In genomic region chr10:53491774-53492173, GRCh38 we compare ENCODE assay signal across 18 cellular contexts.
DNase-seq lines count a peak whose midpoint lies in the region; ATAC-seq and TF ChIP-seq lines count a peak whose summit lies in the region.
"Had no signal": no experiment of that assay in that cellular context is flagged by ENCODE, and none has a peak within 500 bp of the region (broad histone marks: within the 10 kb centered on the region; RNA-seq: fewer than 3 reads in every experiment).

No MANE protein-coding gene starts in this region.

- H2BK20ac ChIP-seq in H9 (ENCODE audit: low read depth, low read length, poor library complexity, severe bottlenecking), result no peak overlapping the region

- no peaks in the 10 kb centered on the region for H3K79me2 ChIP-seq in H9 (ENCODE audit: insufficient read depth, low read length)

- H3K4me3 Mint-ChIP-seq in H9 (no peak overlapping the region), endodermal cell (no peak overlapping the region)
- no peak overlapping the region for H3K4me3 Mint-ChIP-seq in CD4-positive, alpha-beta memory T cell
- no peak overlapping the region for H3K4me3 Mint-ChIP-seq in activated CD8-positive, alpha-beta T cell treated with anti-CD3 and anti-CD28 coated beads, Interleukin-2, amount 10 ng/mL, durations not matched to agents 7 days and 5 days
- H3K4me3 Mint-ChIP-seq: B cell, IgD-negative memory B cell had no signal

- no peak overlapping the region; the same call in 1 of the 2 replicates for H3K4ac ChIP-seq in H9 (ENCODE audit: low read depth, low read length)

- no peak overlapping the region for H3K56ac ChIP-seq in H9 (ENCODE audit: insufficient read length, low read depth, low read length)

- WGBS in H9 (ENCODE audit: extremely low coverage, insufficient read length, low lambda C conversion rate), result no CpG with 5 or more reads among the region's 2 CpGs
- 98 to 100% methylated on average over 2 of the region's 2 CpGs for WGBS in endodermal cell (ENCODE audit: insufficient coverage in 1 of 2, insufficient read length in 1 of 2), 2 experiments

- DNase-seq in H9 (no peak), NCI-H748 (lab: John Stamatoyannopoulos, UW; ENCODE audit: unreplicated experiment) (peak; percentile 10), endodermal cell (no peak), retina (peak; percentile 17)
- DNase-seq in CD4-positive, alpha-beta memory T cell, result no peak
- no peak for DNase-seq in activated CD8-positive, alpha-beta T cell treated with anti-CD3 and anti-CD28 coated beads, Interleukin-2, amount 10 ng/mL, durations not matched to agents 7 days and 5 days
- DNase-seq: DMS79, NCI-H1105, NCI-H1694, NCI-H2107, NCI-H82, SIG-M5, T-helper 1 cell had no signal

- no peaks in the 10 kb centered on the region for H3K79me1 ChIP-seq in H9 (ENCODE audit: insufficient read depth, low read depth, low read length, poor library complexity, severe bottlenecking)

- H3K9ac ChIP-seq in H9 (ENCODE audit: extremely low read depth, insufficient read length, low read length) (no peak overlapping the region), endodermal cell (ENCODE audit: extremely low read depth, low read length, poor library complexity, severe bottlenecking) (no peak overlapping the region)

- TF ChIP-seq CTCF in H9 (conservative IDR thresholded peaks at IDR 0.05) (no peak), endodermal cell (conservative IDR thresholded peaks at IDR 0.05) (no peak)

- H2AK5ac ChIP-seq in H9 (ENCODE audit: insufficient read length, low read length), result no peak overlapping the region

- no peak for ATAC-seq in HG03135 (IDR thresholded peaks at IDR 0.05; ENCODE audit: unreplicated experiment)
- no peak for ATAC-seq in activated CD8-positive, alpha-beta T cell treated with anti-CD3 and anti-CD28 coated beads, Interleukin-2, amount 10 ng/mL, durations not matched to agents 7 days and 5 days
- ATAC-seq: Panc1 had no signal

- no peaks in the 10 kb centered on the region for H4K20me1 ChIP-seq in H9 (ENCODE audit: control insufficient read depth, insufficient read depth, insufficient read length)

- H3K23me2 ChIP-seq in H9 (ENCODE audit: insufficient read length, low read depth, low read length, poor library complexity, severe bottlenecking), result no peaks in the 10 kb centered on the region

- H3K4me1 Mint-ChIP-seq in H9 (peaks cover 25 to 29% of the 10 kb centered on the region in 2 experiments), endodermal cell (peaks cover 12% of the 10 kb centered on the region)
- no peaks in the 10 kb centered on the region for H3K4me1 Mint-ChIP-seq in CD4-positive, alpha-beta memory T cell
- no peaks in the 10 kb centered on the region for H3K4me1 Mint-ChIP-seq in activated CD8-positive, alpha-beta T cell treated with anti-CD3 and anti-CD28 coated beads, Interleukin-2, amount 10 ng/mL, durations not matched to agents 7 days and 5 days (ENCODE audit: low read depth)
- H3K4me1 Mint-ChIP-seq: B cell, IgD-negative memory B cell had no signal

- H4K91ac ChIP-seq in H9 (ENCODE audit: insufficient read length, low read depth, low read length), result no peak overlapping the region

- H3K27ac Mint-ChIP-seq in H9, result peak overlapping the region; percentile 1 to 5 (median 5); a peak in 3 of 7 replicates
- no peak overlapping the region for H3K27ac Mint-ChIP-seq in endodermal cell
- H3K27ac Mint-ChIP-seq in CD4-positive, alpha-beta memory T cell, result no peak overlapping the region
- no peak overlapping the region for H3K27ac Mint-ChIP-seq in activated CD8-positive, alpha-beta T cell treated with anti-CD3 and anti-CD28 coated beads, Interleukin-2, amount 10 ng/mL, durations not matched to agents 7 days and 5 days
- H3K27ac Mint-ChIP-seq: B cell, IgD-negative memory B cell had no signal

- no peak overlapping the region for H3T11ph ChIP-seq in H9 (ENCODE audit: low read length)

- H3K9me3 ChIP-seq in H9 (ENCODE audit: control insufficient read depth, low read depth, low read length) (peaks cover 8% of the 10 kb centered on the region), endodermal cell (ENCODE audit: control insufficient read depth, low read length) (peaks cover 43% of the 10 kb centered on the region)
- H3K9me3 ChIP-seq in CD4-positive, alpha-beta memory T cell (ENCODE audit: control insufficient read depth in 1 of 2, low read length in 2 of 2), result no peaks in the 10 kb centered on the region
- H3K9me3 ChIP-seq: HAP-1 had no signal

- no peak overlapping the region for H4K5ac ChIP-seq in H9 (ENCODE audit: insufficient read length, low read depth, low read length)

- intact Hi-C loops in CD4-positive, alpha-beta memory T cell (cut with micrococcal nuclease), result no loop called here

- no peak overlapping the region for H3K23ac ChIP-seq in H9 (ENCODE audit: insufficient read length, low read depth, low read length)

- H3K14ac ChIP-seq in H9 (ENCODE audit: insufficient read depth, low read length), result no peak overlapping the region

- H4K8ac ChIP-seq in H9 (replicated peaks; ENCODE audit: insufficient read length, low read depth, low read length), result no peak overlapping the region

- no peak overlapping the region for H2BK15ac ChIP-seq in H9 (ENCODE audit: low read depth, low read length)

- no peak overlapping the region for H2AFZ ChIP-seq in H9 (ENCODE audit: low read length)

- POLR2A ChIA-PET in CD4-positive, alpha-beta memory T cell (lab: Charles Lee; ENCODE audit: partially characterized antibody), result no interaction called here
- POLR2A ChIA-PET in activated CD8-positive, alpha-beta T cell treated with anti-CD3 and anti-CD28 coated beads, Interleukin-2, amount 10 ng/mL, durations not matched to agents 7 days and 5 days (lab: Charles Lee), result no interaction called here

- H3K4me3 ChIP-seq in endodermal cell (ENCODE audit: low read length), result peak overlapping the region; percentile 54
- no peak overlapping the region for H3K4me3 ChIP-seq in CD4-positive, alpha-beta memory T cell (ENCODE audit: low read length in 2 of 2)
- H3K4me3 ChIP-seq: HAP-1 had no signal

- CTCF ChIA-PET in CD4-positive, alpha-beta memory T cell (lab: Charles Lee; ENCODE audit: partially characterized antibody), result no interaction called here
- CTCF ChIA-PET in activated CD8-positive, alpha-beta T cell treated with anti-CD3 and anti-CD28 coated beads, Interleukin-2, amount 10 ng/mL, durations not matched to agents 7 days and 5 days (lab: Charles Lee), result no interaction called here

- H3K4me1 ChIP-seq in H9 (ENCODE audit: insufficient read depth, low read length), result peaks cover 5% of the 10 kb centered on the region; the same call in 1 of the 2 replicates
- H3K4me1 ChIP-seq in endodermal cell (ENCODE audit: control insufficient read depth, insufficient read depth, low read length), result peaks cover 9% of the 10 kb centered on the region
- H3K4me1 ChIP-seq in CD4-positive, alpha-beta memory T cell (ENCODE audit: insufficient read depth, low read length), result no peaks in the 10 kb centered on the region
- H3K4me1 ChIP-seq: HAP-1 had no signal

- peak overlapping the region; percentile 5 for H3K27ac ChIP-seq in H9 (ENCODE audit: insufficient read length, low read depth, low read length)
- no peak overlapping the region for H3K27ac ChIP-seq in endodermal cell (ENCODE audit: low read depth, low read length)
- H3K27ac ChIP-seq in CD4-positive, alpha-beta memory T cell (ENCODE audit: low read depth, low read length), result no peak overlapping the region

- H3K18ac ChIP-seq in H9 (ENCODE audit: insufficient read length, low read depth, low read length), result no peak overlapping the region

- peaks cover 9% of the 10 kb centered on the region for H3K36me3 ChIP-seq in endodermal cell (ENCODE audit: control insufficient read depth, insufficient read depth, low read length)
- H3K36me3 ChIP-seq in CD4-positive, alpha-beta memory T cell (ENCODE audit: insufficient read depth, low read length), result no peaks in the 10 kb centered on the region
- H3K36me3 ChIP-seq: HAP-1 had no signal

- H3K27me3 Mint-ChIP-seq in H9 (ENCODE audit: low read depth) (no peaks in the 10 kb centered on the region), endodermal cell (ENCODE audit: insufficient read depth) (no peaks in the 10 kb centered on the region)
- no peaks in the 10 kb centered on the region for H3K27me3 Mint-ChIP-seq in CD4-positive, alpha-beta memory T cell
- H3K27me3 Mint-ChIP-seq in activated CD8-positive, alpha-beta T cell treated with anti-CD3 and anti-CD28 coated beads, Interleukin-2, amount 10 ng/mL, durations not matched to agents 7 days and 5 days (ENCODE audit: low read depth), result no peaks in the 10 kb centered on the region
- H3K27me3 Mint-ChIP-seq: B cell, IgD-negative memory B cell had no signal

- H2BK12ac ChIP-seq in H9 (ENCODE audit: insufficient read length, low read depth, low read length), result no peak overlapping the region

- H3K36me3 Mint-ChIP-seq in H9 (ENCODE audit: insufficient read depth in 1 of 3, low read depth in 3 of 3) (peaks cover 49 to 56% (median 54%) of the 10 kb centered on the region in 3 experiments), endodermal cell (ENCODE audit: low read depth) (peaks cover 29% of the 10 kb centered on the region)
- H3K36me3 Mint-ChIP-seq in CD4-positive, alpha-beta memory T cell, result no peaks in the 10 kb centered on the region
- H3K36me3 Mint-ChIP-seq in activated CD8-positive, alpha-beta T cell treated with anti-CD3 and anti-CD28 coated beads, Interleukin-2, amount 10 ng/mL, durations not matched to agents 7 days and 5 days (ENCODE audit: low read depth), result no peaks in the 10 kb centered on the region
- H3K36me3 Mint-ChIP-seq: IgD-negative memory B cell had no signal

- no peak overlapping the region for H3K4me2 ChIP-seq in H9 (ENCODE audit: insufficient read depth, insufficient read length, low read length)

- peaks cover 27 to 46% of the 10 kb centered on the region in 2 experiments for H3K9me3 Mint-ChIP-seq in H9
- peaks cover 48% of the 10 kb centered on the region for H3K9me3 Mint-ChIP-seq in endodermal cell
- H3K9me3 Mint-ChIP-seq in CD4-positive, alpha-beta memory T cell, result peaks cover 0 to 23% (median 15%) of the 10 kb centered on the region in 8 donors
- H3K9me3 Mint-ChIP-seq in activated CD8-positive, alpha-beta T cell treated with anti-CD3 and anti-CD28 coated beads, Interleukin-2, amount 10 ng/mL, durations not matched to agents 7 days and 5 days (ENCODE audit: insufficient read depth), result peaks cover 15% of the 10 kb centered on the region

- H2BK5ac ChIP-seq in H9 (ENCODE audit: insufficient read length, low read length), result no peak overlapping the region

- no peak overlapping the region for H2BK120ac ChIP-seq in H9 (ENCODE audit: low read depth, low read length, poor library complexity, severe bottlenecking)

- H3K27me3 ChIP-seq in H9 (ENCODE audit: insufficient read depth, low read length) (no peaks in the 10 kb centered on the region), endodermal cell (ENCODE audit: control insufficient read depth, insufficient read depth, low read length, poor library complexity, severe bottlenecking) (no peaks in the 10 kb centered on the region)
- no peaks in the 10 kb centered on the region for H3K27me3 ChIP-seq in CD4-positive, alpha-beta memory T cell (ENCODE audit: insufficient read depth, low read length)

Comparison
In these comparisons a context has a peak if more than half of its experiments do, and no peak if none do; other contexts are left out.
1. DNase-seq: peak in NCI-H748 (single experiment) and retina (single experiment); none in H9 (single experiment), endodermal cell (single experiment), CD4-positive, alpha-beta memory T cell (0 of 5) and activated CD8-positive, alpha-beta T cell treated with anti-CD3 and anti-CD28 coated beads, Interleukin-2, amount 10 ng/mL, durations not matched to agents 7 days and 5 days (single experiment).
2. H3K27ac Mint-ChIP-seq: peak in H9 (3 of 3); none in endodermal cell (single experiment), CD4-positive, alpha-beta memory T cell (0 of 7) and activated CD8-positive, alpha-beta T cell treated with anti-CD3 and anti-CD28 coated beads, Interleukin-2, amount 10 ng/mL, durations not matched to agents 7 days and 5 days (single experiment).